ENCODE assay signal across 19 cellular contexts in the genomic region with DNA sequence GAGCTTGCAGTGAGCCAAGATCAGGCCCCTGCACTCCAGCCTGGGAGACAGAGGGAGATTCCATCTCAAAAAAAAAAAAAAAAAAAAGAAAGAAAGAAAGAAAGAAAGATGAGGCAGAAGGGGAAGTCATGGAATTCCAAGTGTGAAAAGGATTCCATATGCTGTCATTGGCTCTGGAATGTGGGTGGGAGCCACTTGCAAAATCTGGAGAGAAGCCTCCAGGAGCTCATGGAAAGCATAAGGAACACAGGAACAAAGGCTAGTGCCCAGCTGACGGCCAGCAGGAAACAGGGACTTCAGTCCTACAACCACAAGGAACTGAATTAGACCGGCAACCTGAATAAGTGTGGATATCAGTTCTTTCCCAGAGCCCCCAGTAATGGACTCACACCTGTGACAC. TPM values are rescaled to one million over a fixed set of nuclear protein-coding genes. Genes with fewer than 3 reads are reported as not detected.
A peak's percentile ranks its signal among the peaks of the same experiment; 100 is the strongest.
DNase-seq lines count a peak whose midpoint lies in the region; TF ChIP-seq lines count a peak whose summit lies in the region.
"Had no signal": no experiment of that assay in that cellular context is flagged by ENCODE, and none has a peak within 500 bp of the region (broad histone marks: within the 10 kb centered on the region; RNA-seq: fewer than 3 reads in every experiment).

No MANE protein-coding gene starts in this region.

- H4K5ac ChIP-seq in H9 (ENCODE audit: insufficient read length, low read depth, low read length): no peak overlapping the region

- no peak overlapping the region for H2AFZ ChIP-seq in H9 (ENCODE audit: low read length)

- H3K23me2 ChIP-seq in H9 (ENCODE audit: insufficient read length, low read depth, low read length, poor library complexity, severe bottlenecking): no peaks in the 10 kb centered on the region

- no peak overlapping the region for H2AK5ac ChIP-seq in H9 (ENCODE audit: insufficient read length, low read length)

- no peak overlapping the region for H2BK5ac ChIP-seq in H9 (ENCODE audit: insufficient read length, low read length)

- CTCF ChIA-PET in CD4-positive, alpha-beta memory T cell (lab: Charles Lee; ENCODE audit: partially characterized antibody): interaction anchor here (1.0 to 3.9 kb wide), 2 partner anchors 19 to 22 kb away, joined by 3 to 21 read pairs; no protein-coding TSS in a partner anchor

- WGBS in H9 (ENCODE audit: extremely low coverage, insufficient read length, low lambda C conversion rate): no CpG with 5 or more reads among the region's 2 CpGs

- H3K36me3 ChIP-seq in CD4-positive, alpha-beta memory T cell (ENCODE audit: insufficient read depth, low read length): no peaks in the 10 kb centered on the region
- H3K36me3 ChIP-seq: lower lobe of right lung had no signal

- no peak overlapping the region for H3K14ac ChIP-seq in H9 (ENCODE audit: insufficient read depth, low read length)

- H4K8ac ChIP-seq in H9 (replicated peaks; ENCODE audit: insufficient read length, low read depth, low read length): no peak overlapping the region

- H3K4me3 Mint-ChIP-seq in H9 (no peak overlapping the region; a peak in 1 of 5 replicates), brain (no peak overlapping the region), osteocyte (ENCODE audit: unreplicated experiment) (no peak overlapping the region)
- H3K4me3 Mint-ChIP-seq in CD4-positive, alpha-beta memory T cell: no peak overlapping the region
- H3K4me3 Mint-ChIP-seq: activated CD4-positive, alpha-beta T cell treated with anti-CD3 and anti-CD28 coated beads for 36 hours; CD4-positive, CD25-positive, alpha-beta regulatory T cell; dendritic cell treated with granulocyte-macrophage colony-stimulating factor and Interleukin-4, amounts not matched to agents 40 ng/mL and 50 ng/mL, for 4 days; naive thymus-derived CD4-positive, alpha-beta T cell had no signal

- H3K56ac ChIP-seq in H9 (ENCODE audit: insufficient read length, low read depth, low read length): no peak overlapping the region

- intact Hi-C loops in CD4-positive, alpha-beta memory T cell (cut with micrococcal nuclease): no loop called here

- H3K27me3 Mint-ChIP-seq in H9 (ENCODE audit: low read depth) (no peaks in the 10 kb centered on the region), brain (no peaks in the 10 kb centered on the region), osteocyte (ENCODE audit: unreplicated experiment) (no peaks in the 10 kb centered on the region)
- H3K27me3 Mint-ChIP-seq in CD4-positive, alpha-beta memory T cell: no peaks in the 10 kb centered on the region
- H3K27me3 Mint-ChIP-seq: activated CD4-positive, alpha-beta T cell treated with anti-CD3 and anti-CD28 coated beads for 36 hours; CD4-positive, CD25-positive, alpha-beta regulatory T cell; dendritic cell treated with granulocyte-macrophage colony-stimulating factor and Interleukin-4, amounts not matched to agents 40 ng/mL and 50 ng/mL, for 4 days; naive thymus-derived CD4-positive, alpha-beta T cell had no signal

- H2BK20ac ChIP-seq in H9 (ENCODE audit: low read depth, low read length, poor library complexity, severe bottlenecking): no peak overlapping the region

- H3K36me3 Mint-ChIP-seq in H9 (ENCODE audit: insufficient read depth in 1 of 3, low read depth in 3 of 3) (peaks cover 0 to 20% (median 7%) of the 10 kb centered on the region in 3 experiments; a peak in 4 of 7 replicates), brain (peaks cover 33% of the 10 kb centered on the region), osteocyte (ENCODE audit: unreplicated experiment) (peaks cover 5% of the 10 kb centered on the region)
- peaks cover 3 to 8% of the 10 kb centered on the region in 2 donors for H3K36me3 Mint-ChIP-seq in CD4-positive, alpha-beta memory T cell

- H2BK12ac ChIP-seq in H9 (ENCODE audit: insufficient read length, low read depth, low read length): no peak overlapping the region

- peaks cover 3% of the 10 kb centered on the region; the same call in 1 of the 2 replicates for H3K79me2 ChIP-seq in H9 (ENCODE audit: insufficient read depth, low read length)

- H3K79me1 ChIP-seq in H9 (ENCODE audit: insufficient read depth, low read depth, low read length, poor library complexity, severe bottlenecking): peaks cover 3% of the 10 kb centered on the region

- H3K27ac Mint-ChIP-seq in H9 (peak overlapping the region in 2 of 3 experiments; percentile 79 to 88; a peak in 3 of 7 replicates), brain (peak overlapping the region in 3 of 5 experiments; percentile 14 to 61 (median 30)), osteocyte (ENCODE audit: unreplicated experiment) (peak overlapping the region; percentile 52)
- peak overlapping the region in 3 of 7 donors; percentile 27 to 79 (median 58) for H3K27ac Mint-ChIP-seq in CD4-positive, alpha-beta memory T cell
- H3K27ac Mint-ChIP-seq: activated CD4-positive, alpha-beta T cell treated with anti-CD3 and anti-CD28 coated beads for 36 hours; dendritic cell treated with granulocyte-macrophage colony-stimulating factor and Interleukin-4, amounts not matched to agents 40 ng/mL and 50 ng/mL, for 4 days had no signal

- no peak overlapping the region for H3K4ac ChIP-seq in H9 (ENCODE audit: low read depth, low read length)

- H3K4me1 Mint-ChIP-seq in H9 (peaks cover 18 to 33% of the 10 kb centered on the region in 2 experiments), brain (peaks cover 60% of the 10 kb centered on the region), osteocyte (ENCODE audit: unreplicated experiment) (peaks cover 53% of the 10 kb centered on the region)
- H3K4me1 Mint-ChIP-seq in CD4-positive, alpha-beta memory T cell: peaks cover 39 to 61% (median 46%) of the 10 kb centered on the region in 4 donors

- no peak overlapping the region for H2BK120ac ChIP-seq in H9 (ENCODE audit: low read depth, low read length, poor library complexity, severe bottlenecking)

- H3K23ac ChIP-seq in H9 (ENCODE audit: insufficient read length, low read depth, low read length): no peak overlapping the region

- TF ChIP-seq CTCF in H9 (conservative IDR thresholded peaks at IDR 0.05): no peak
- TF ChIP-seq CTCF in brain (conservative IDR thresholded peaks at IDR 0.05): no peak
- no peak for TF ChIP-seq CTCF in osteocyte (IDR thresholded peaks at IDR 0.05)

- no peak overlapping the region for H3K4me2 ChIP-seq in H9 (ENCODE audit: insufficient read depth, insufficient read length, low read length)

- no peak overlapping the region for H3K27ac ChIP-seq in H9 (ENCODE audit: insufficient read length, low read depth, low read length)
- H3K27ac ChIP-seq in CD4-positive, alpha-beta memory T cell (ENCODE audit: low read depth, low read length): no peak overlapping the region

- no peak overlapping the region for H4K91ac ChIP-seq in H9 (ENCODE audit: insufficient read length, low read depth, low read length)

- no peaks in the 10 kb centered on the region for H4K20me1 ChIP-seq in H9 (ENCODE audit: control insufficient read depth, insufficient read depth, insufficient read length)

- no peak overlapping the region for H3T11ph ChIP-seq in H9 (ENCODE audit: low read length)

- no peak overlapping the region for H3K4me3 ChIP-seq in CD4-positive, alpha-beta memory T cell (ENCODE audit: low read length in 2 of 2)
- H3K4me3 ChIP-seq: lower lobe of right lung had no signal

- POLR2A ChIA-PET in CD4-positive, alpha-beta memory T cell (lab: Charles Lee; ENCODE audit: partially characterized antibody): no interaction called here

- H3K9me3 Mint-ChIP-seq in H9 (peaks cover 16 to 21% of the 10 kb centered on the region in 2 experiments; a peak in 4 of 5 replicates), brain (peaks cover 11 to 33% (median 19%) of the 10 kb centered on the region in 5 experiments), osteocyte (ENCODE audit: unreplicated experiment) (peaks cover 7% of the 10 kb centered on the region)
- H3K9me3 Mint-ChIP-seq in CD4-positive, alpha-beta memory T cell: peaks cover 0 to 10% (median 4%) of the 10 kb centered on the region in 8 donors
- H3K9me3 Mint-ChIP-seq: dendritic cell treated with granulocyte-macrophage colony-stimulating factor and Interleukin-4, amounts not matched to agents 40 ng/mL and 50 ng/mL, for 4 days had no signal

- H3K18ac ChIP-seq in H9 (ENCODE audit: insufficient read length, low read depth, low read length): no peak overlapping the region

- no peaks in the 10 kb centered on the region for H3K27me3 ChIP-seq in H9 (ENCODE audit: insufficient read depth, low read length)
- H3K27me3 ChIP-seq in CD4-positive, alpha-beta memory T cell (ENCODE audit: insufficient read depth, low read length): no peaks in the 10 kb centered on the region

- H3K4me1 ChIP-seq in H9 (ENCODE audit: insufficient read depth, low read length): peaks cover 4% of the 10 kb centered on the region; the same call in 1 of the 2 replicates
- H3K4me1 ChIP-seq in CD4-positive, alpha-beta memory T cell (ENCODE audit: insufficient read depth, low read length): peaks cover 39% of the 10 kb centered on the region

- no peaks in the 10 kb centered on the region for H3K9me3 ChIP-seq in H9 (ENCODE audit: control insufficient read depth, low read depth, low read length)
- no peaks in the 10 kb centered on the region for H3K9me3 ChIP-seq in CD4-positive, alpha-beta memory T cell (ENCODE audit: control insufficient read depth in 1 of 2, low read length in 2 of 2)

- DNase-seq in A172 (ENCODE audit: low spot score) (peak; percentile 51), H9 (peak; percentile 43), osteocyte (ENCODE audit: extremely low spot score, unreplicated experiment) (no peak), DMS53 treated with DMSO at 0.1 percent for 48 hours (lab: John Stamatoyannopoulos, UW; ENCODE audit: unreplicated experiment) (no peak), HuH-7.5 (ENCODE audit: low spot score) (no peak), dermis blood vessel endothelial cell (no peak)
- no peak for DNase-seq in CD4-positive, alpha-beta memory T cell
- DNase-seq: activated CD4-positive, alpha-beta T cell treated with anti-CD3 and anti-CD28 coated beads for 36 hours; activated CD8-positive, alpha-beta memory T cell treated with anti-CD3 and anti-CD28 coated beads, Interleukin-2, amount 50 U/mL, for 48 hours; activated naive CD4-positive, alpha-beta T cell treated with Interleukin-2 at 50 U/mL for 16 hours; aorta; CD4-positive, CD25-positive, alpha-beta regulatory T cell; DMS79 treated with DMSO at 0.1 percent for 48 hours; lower lobe of right lung; naive thymus-derived CD4-positive, alpha-beta T cell; NCI-H2029 treated with DMSO at 0.1 percent for 48 hours; NCI-H510A treated with DMSO at 0.1 percent for 48 hours had no signal

- no peak overlapping the region for H3K9ac ChIP-seq in H9 (ENCODE audit: extremely low read depth, insufficient read length, low read length)

- no peak overlapping the region for H2BK15ac ChIP-seq in H9 (ENCODE audit: low read depth, low read length)

RNA-seq across cellular contexts. Expression of a gene that starts 12.5 kb away (rescaled TPM):
- 10.3 and 10.6 TPM in 2 replicates for total RNA-seq in A172 (2014; rRNA removed; shearing (Covaris generic))
- total RNA-seq in H9 (2021): 30.6 and 34.2 TPM in 2 replicates
- 28.8 TPM for polyA plus RNA-seq in brain (ENCODE audit: insufficient read depth, low read depth, low replicate concordance)
- total RNA-seq in osteocyte: 30.7 and 35.7 TPM in 2 replicates
- 10 to 100 TPM; 15.9 to 17.2 TPM for total RNA-seq in CD4-positive, alpha-beta memory T cell
- 10 to 100 TPM in 1 of 2 donors, 1 to 10 TPM in 1; 3.4 to 10.5 TPM for polyA plus RNA-seq in CD4-positive, alpha-beta memory T cell
- total RNA-seq in dermis blood vessel endothelial cell: 52.1 and 67.3 TPM in 2 replicates

Comparison
In these comparisons a context has a peak if more than half of its experiments do, and no peak if none do; other contexts are left out.
1. DNase-seq: peak in A172 (single experiment) and H9 (single experiment); none in osteocyte (single experiment), DMS53 treated with DMSO at 0.1 percent for 48 hours (single experiment), HuH-7.5 (single experiment), CD4-positive, alpha-beta memory T cell (0 of 5) and dermis blood vessel endothelial cell (single experiment).